9 cellular contexts compared by ENCODE assay signal in genomic region chr14:60658116-60658515, GRCh38. TPM values are rescaled to one million over a fixed set of nuclear protein-coding genes. Genes with fewer than 3 reads are reported as not detected.
DNase-seq lines count a peak whose midpoint lies in the region; ATAC-seq and TF ChIP-seq lines count a peak whose summit lies in the region.
"Had no signal": no experiment of that assay in that cellular context is flagged by ENCODE, and none has a peak within 500 bp of the region (broad histone marks: within the 10 kb centered on the region; RNA-seq: fewer than 3 reads in every experiment).

No MANE protein-coding gene starts in this region.

- peaks cover 12% of the 10 kb centered on the region for H3K4me1 ChIP-seq in iPS-15b (ENCODE audit: control insufficient read depth, insufficient read depth, low read length)

- H3K27me3 Mint-ChIP-seq in activated T-cell treated with anti-CD3 and anti-CD28 coated beads, Interleukin-2, amount 50 U/mL, for 72 hours (ENCODE audit: low read depth): peaks cover 89% of the 10 kb centered on the region
- H3K27me3 Mint-ChIP-seq in WTC11 (ENCODE audit: low read depth): peaks cover 82% of the 10 kb centered on the region
- H3K27me3 Mint-ChIP-seq in stimulated activated naive CD8-positive, alpha-beta T cell treated with anti-CD3 and anti-CD28 coated beads, Interleukin-15, amount 100 ng/mL, for 72 hours: peaks cover 100% of the 10 kb centered on the region

- no peak for DNase-seq in activated T-cell treated with anti-CD3 and anti-CD28 coated beads, Interleukin-2, amount 50 U/mL, for 72 hours
- DNase-seq in activated T-cell treated with anti-CD3 and anti-CD28 coated beads for 4 hours (no peak), WTC11 (ENCODE audit: low spot score) (no peak), inferior parietal cortex (ENCODE audit: extremely low spot score) (no peak), pons (ENCODE audit: low spot score) (no peak)
- DNase-seq in stimulated activated naive CD8-positive, alpha-beta T cell treated with anti-CD3 and anti-CD28 coated beads, Interleukin-15, amount 100 ng/mL, for 72 hours: no peak
- DNase-seq: NCI-H2171 had no signal

- peaks cover 0 to 2% of the 10 kb centered on the region in 2 donors for H3K36me3 Mint-ChIP-seq in activated T-cell treated with anti-CD3 and anti-CD28 coated beads, Interleukin-2, amount 50 U/mL, for 72 hours (ENCODE audit: insufficient read depth in 2 of 2)
- no peaks in the 10 kb centered on the region for H3K36me3 Mint-ChIP-seq in WTC11

- no peaks in the 10 kb centered on the region for H3K36me3 ChIP-seq in iPS-15b (ENCODE audit: control insufficient read depth, insufficient read depth, low read length)

- peak overlapping the region; percentile 80 for H3K4me3 ChIP-seq in iPS-15b (ENCODE audit: low read depth, low read length)

- CTCF ChIA-PET in WTC11 (lab: Charles Lee): interaction anchor here (0.6 to 2.9 kb wide), 5 partner anchors 16 to 623 kb away, joined by 3 to 20 read pairs (median 3); partner anchors contain the start of genes SLC38A6, TMEM30B and TRMT5

- H3K9ac ChIP-seq in iPS-15b (ENCODE audit: low read depth, low read length): no peak overlapping the region

- POLR2A ChIA-PET in WTC11 (lab: Charles Lee): no interaction called here

- no peak for ATAC-seq in activated T-cell treated with anti-CD3 and anti-CD28 coated beads, Interleukin-2, amount 50 U/mL, for 72 hours (replicated peaks in 1 of 2)
- ATAC-seq in WTC11 (no peak), HG03045 (IDR thresholded peaks at IDR 0.05; ENCODE audit: unreplicated experiment) (no peak)
- no peak for ATAC-seq in stimulated activated naive CD8-positive, alpha-beta T cell treated with anti-CD3 and anti-CD28 coated beads, Interleukin-15, amount 100 ng/mL, for 72 hours

- peak overlapping the region; percentile 73 for H3K27ac Mint-ChIP-seq in activated T-cell treated with anti-CD3 and anti-CD28 coated beads, Interleukin-2, amount 50 U/mL, for 72 hours
- no peak overlapping the region for H3K27ac Mint-ChIP-seq in WTC11
- no peak overlapping the region for H3K27ac Mint-ChIP-seq in stimulated activated naive CD8-positive, alpha-beta T cell treated with anti-CD3 and anti-CD28 coated beads, Interleukin-15, amount 100 ng/mL, for 72 hours

- no peaks in the 10 kb centered on the region for H3K9me3 ChIP-seq in iPS-15b (ENCODE audit: control insufficient read depth, insufficient read depth, low read length)

- peaks cover 71% of the 10 kb centered on the region for H3K27me3 ChIP-seq in iPS-15b (ENCODE audit: control insufficient read depth, insufficient read depth, low read length)

- H3K9me3 Mint-ChIP-seq in activated T-cell treated with anti-CD3 and anti-CD28 coated beads, Interleukin-2, amount 50 U/mL, for 72 hours: no peaks in the 10 kb centered on the region
- no peaks in the 10 kb centered on the region for H3K9me3 Mint-ChIP-seq in WTC11
- H3K9me3 Mint-ChIP-seq in stimulated activated naive CD8-positive, alpha-beta T cell treated with anti-CD3 and anti-CD28 coated beads, Interleukin-15, amount 100 ng/mL, for 72 hours: no peaks in the 10 kb centered on the region

- H3K4me1 Mint-ChIP-seq in activated T-cell treated with anti-CD3 and anti-CD28 coated beads, Interleukin-2, amount 50 U/mL, for 72 hours (ENCODE audit: low read depth): peaks cover 43% of the 10 kb centered on the region
- peaks cover 50% of the 10 kb centered on the region for H3K4me1 Mint-ChIP-seq in WTC11
- H3K4me1 Mint-ChIP-seq in stimulated activated naive CD8-positive, alpha-beta T cell treated with anti-CD3 and anti-CD28 coated beads, Interleukin-15, amount 100 ng/mL, for 72 hours: peaks cover 55% of the 10 kb centered on the region

- peak overlapping the region; percentile 79 to 83 for H3K4me3 Mint-ChIP-seq in activated T-cell treated with anti-CD3 and anti-CD28 coated beads, Interleukin-2, amount 50 U/mL, for 72 hours
- H3K4me3 Mint-ChIP-seq in WTC11: peak overlapping the region; percentile 75
- peak overlapping the region; percentile 84 to 85 for H3K4me3 Mint-ChIP-seq in stimulated activated naive CD8-positive, alpha-beta T cell treated with anti-CD3 and anti-CD28 coated beads, Interleukin-15, amount 100 ng/mL, for 72 hours

- no peak for TF ChIP-seq CTCF in WTC11 (IDR thresholded peaks at IDR 0.05)

TF ChIP-seq in WTC11, 78 proteins besides CTCF, POLR2A, EP300 and RAD21:
- TF ChIP-seq EMX1 (CRISPR knock-in tag; IDR thresholded peaks at IDR 0.05) (no peak), ZNF281 (CRISPR knock-in tag; IDR thresholded peaks at IDR 0.05) (no peak), NR3C1 (CRISPR knock-in tag; conservative IDR thresholded peaks at IDR 0.05; ENCODE audit: low read depth) (0 out of 2 replicates have a peak, but pooled peaks have one; percentile 57)

RNA-seq across cellular contexts. Expression of gene SIX1, which starts 8.8 kb away (rescaled TPM):
- not detected for total RNA-seq in activated T-cell treated with anti-CD3 and anti-CD28 coated beads, Interleukin-2, amount 50 U/mL, for 72 hours
- total RNA-seq in WTC11 (2021): 0.21 to 0.59 TPM (median 0.30 TPM) in 3 replicates
